26 cellular contexts compared by ENCODE assay signal in genomic region chr15:37653018-37653417, GRCh38.
"Had no signal": no experiment of that assay in that cellular context is flagged by ENCODE, and none has a peak within 500 bp of the region (broad histone marks: within the 10 kb centered on the region; RNA-seq: fewer than 3 reads in every experiment).

No MANE protein-coding gene starts in this region.

- H3K27ac Mint-ChIP-seq: immature natural killer cell; natural killer cell; stimulated activated naive B cell treated with anti-CD40 and anti-IgM and Interleukin-4, amounts not matched to agents 10 μg/mL and 1 μg/mL and 100 μg/mL, for 72 hours; stimulated activated naive CD8-positive, alpha-beta T cell treated with anti-CD3 and anti-CD28 coated beads, Interleukin-15, Interleukin-2, amounts not matched to agents 100 ng/mL and 50 ng/mL, for 24 hours had no signal

- H3K36me3 Mint-ChIP-seq: immature natural killer cell; stimulated activated naive B cell treated with anti-CD40 and anti-IgM and Interleukin-4, amounts not matched to agents 10 μg/mL and 1 μg/mL and 100 μg/mL, for 72 hours had no signal

- H3K27me3 Mint-ChIP-seq: stimulated activated naive B cell treated with anti-CD40 and anti-IgM and Interleukin-4, amounts not matched to agents 10 μg/mL and 1 μg/mL and 100 μg/mL, for 72 hours; stimulated activated naive CD8-positive, alpha-beta T cell treated with anti-CD3 and anti-CD28 coated beads, Interleukin-15, Interleukin-2, amounts not matched to agents 100 ng/mL and 50 ng/mL, for 24 hours had no signal

- H3K9me3 ChIP-seq: neutrophil, pancreas had no signal

- H3K4me3 ChIP-seq: dorsolateral prefrontal cortex, gastrocnemius medialis, lower lobe of right lung, pancreas, right lobe of liver, thoracic aorta, tibial nerve, upper lobe of left lung had no signal

- ATAC-seq: esophagus mucosa; gastrocnemius medialis; left ventricle myocardium superior; lower lobe of right lung; natural killer cell; pancreas; right lobe of liver; stimulated activated naive B cell treated with anti-CD40 and anti-IgM and Interleukin-4, amounts not matched to agents 10 μg/mL and 1 μg/mL and 100 μg/mL, for 72 hours had no signal

- H3K27me3 ChIP-seq: gastrocnemius medialis, neutrophil, pancreas, right lobe of liver, tibial nerve, upper lobe of left lung had no signal

- H3K27ac ChIP-seq: dorsolateral prefrontal cortex, epithelial cell of prostate, gastrocnemius medialis, lower lobe of right lung, neutrophil, pancreas, right lobe of liver, thoracic aorta, tibial nerve, upper lobe of left lung had no signal

- FAIRE-seq: colon, pancreas, small intestine, urothelium cell line had no signal

- H3K36me3 ChIP-seq: gastrocnemius medialis, lower lobe of right lung, neutrophil, pancreas, right lobe of liver, thoracic aorta, tibial nerve, upper lobe of left lung had no signal

- H3K4me3 Mint-ChIP-seq: immature natural killer cell; natural killer cell; stimulated activated naive B cell treated with anti-CD40 and anti-IgM and Interleukin-4, amounts not matched to agents 10 μg/mL and 1 μg/mL and 100 μg/mL, for 72 hours; stimulated activated naive CD8-positive, alpha-beta T cell treated with anti-CD3 and anti-CD28 coated beads, Interleukin-15, Interleukin-2, amounts not matched to agents 100 ng/mL and 50 ng/mL, for 24 hours had no signal

- H3K4me1 ChIP-seq: gastrocnemius medialis, lower lobe of right lung, pancreas, right lobe of liver, tibial nerve, upper lobe of left lung had no signal

- DNase-seq: dorsolateral prefrontal cortex; effector CD4-positive, alpha-beta T cell; foreskin fibroblast; gastrocnemius medialis; head of caudate nucleus; immature natural killer cell; islet precursor cell; kidney glomerular epithelial cell; left ventricle myocardium superior; lower lobe of right lung; natural killer cell; pancreas; right lobe of liver; small intestine; stimulated activated CD4-positive, alpha-beta T cell treated with anti-CD3 and anti-CD28 coated beads, Interleukin-15, amount 100 ng/mL, for 24 hours; stimulated activated CD4-positive, alpha-beta T cell treated with anti-CD3 and anti-CD28 coated beads, Interleukin-2, amount 100 ng/mL, for 48 hours; stimulated activated naive B cell treated with anti-CD40 and anti-IgM and Interleukin-4, amounts not matched to agents 10 μg/mL and 1 μg/mL and 100 μg/mL, for 72 hours; upper lobe of left lung had no signal

- H3K4me1 Mint-ChIP-seq: immature natural killer cell; natural killer cell; stimulated activated naive B cell treated with anti-CD40 and anti-IgM and Interleukin-4, amounts not matched to agents 10 μg/mL and 1 μg/mL and 100 μg/mL, for 72 hours had no signal
